Comparison of ENCODE assay signal across 2 cellular contexts in the genomic region with DNA sequence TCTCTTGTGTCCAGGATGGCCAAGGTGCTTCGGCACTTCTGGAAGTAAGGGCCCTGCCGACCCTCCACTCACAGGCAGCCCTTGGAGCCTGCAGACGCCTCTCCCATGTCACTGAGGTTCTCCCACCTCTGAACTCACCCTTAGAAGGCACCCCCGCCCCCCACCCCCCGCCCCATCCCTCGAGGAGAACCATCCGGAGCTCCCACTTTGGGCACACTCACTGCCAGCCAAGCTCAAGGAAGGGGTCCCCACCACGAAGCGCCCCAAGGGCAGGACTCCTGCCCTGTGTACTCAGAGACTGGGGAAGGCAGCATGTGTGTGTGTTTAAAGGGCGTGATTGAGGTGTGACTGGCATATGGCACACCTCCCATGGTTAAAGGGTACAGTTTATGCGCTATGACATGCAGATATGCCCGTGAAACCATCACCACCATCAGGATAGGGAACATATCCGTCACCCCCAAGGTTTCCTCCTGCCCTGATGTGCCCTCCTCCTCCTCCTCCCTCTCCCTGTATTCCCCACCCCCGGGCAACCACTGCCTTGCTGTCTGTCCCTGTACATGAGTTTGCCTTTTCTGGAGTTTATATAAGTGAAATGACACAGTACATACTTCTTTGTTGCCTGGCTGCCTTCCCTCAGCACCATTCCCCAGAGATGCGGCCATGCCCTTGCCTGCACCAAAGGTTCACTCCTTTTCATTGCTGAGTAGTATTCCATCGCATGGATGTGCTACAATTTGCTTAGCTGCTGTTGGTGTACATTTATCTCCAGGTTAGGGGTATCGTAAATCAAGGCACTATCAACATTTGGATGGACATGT.
TF ChIP-seq lines count a peak whose summit lies in the region.

No MANE protein-coding gene starts in this region.

TF ChIP-seq in HepG2, 621 proteins besides CTCF, POLR2A, EP300 and RAD21 (continues in another document):
- TF ChIP-seq NR2C2 (CRISPR knock-in tag; IDR thresholded peaks at IDR 0.05; ENCODE audit: borderline replicate concordance) (no peak), ZNF816 (CRISPR knock-in tag; IDR thresholded peaks at IDR 0.05; ENCODE audit: borderline replicate concordance) (no peak), ZNF207 (IDR thresholded peaks at IDR 0.05; ENCODE audit: borderline replicate concordance) (no peak), ZMYM2 (CRISPR knock-in tag; IDR thresholded peaks at IDR 0.05) (no peak), RFX5 (IDR thresholded peaks at IDR 0.05; ENCODE audit: low read depth, low read length) (no peak), TP53 (CRISPR knock-in tag; conservative IDR thresholded peaks at IDR 0.05) (no peak), KDM5B (CRISPR knock-in tag; IDR thresholded peaks at IDR 0.05; ENCODE audit: borderline replicate concordance) (no peak), USF2 (IDR thresholded peaks at IDR 0.05; ENCODE audit: low read depth, low read length) (no peak), USF2 (CRISPR knock-in tag; IDR thresholded peaks at IDR 0.05; ENCODE audit: borderline replicate concordance) (no peak), SIN3B (IDR thresholded peaks at IDR 0.05; ENCODE audit: low read length) (no peak), FOXK1 (CRISPR knock-in tag; IDR thresholded peaks at IDR 0.05; ENCODE audit: borderline replicate concordance, low read depth) (no peak), ZNF770 (CRISPR knock-in tag; IDR thresholded peaks at IDR 0.05) (no peak), ZNF343 (CRISPR knock-in tag; IDR thresholded peaks at IDR 0.05) (no peak), ZNF101 (CRISPR knock-in tag; IDR thresholded peaks at IDR 0.05; ENCODE audit: borderline replicate concordance, low read depth) (no peak), ZNF619 (CRISPR knock-in tag; IDR thresholded peaks at IDR 0.05) (no peak)
- TF ChIP-seq, protein P1, sequence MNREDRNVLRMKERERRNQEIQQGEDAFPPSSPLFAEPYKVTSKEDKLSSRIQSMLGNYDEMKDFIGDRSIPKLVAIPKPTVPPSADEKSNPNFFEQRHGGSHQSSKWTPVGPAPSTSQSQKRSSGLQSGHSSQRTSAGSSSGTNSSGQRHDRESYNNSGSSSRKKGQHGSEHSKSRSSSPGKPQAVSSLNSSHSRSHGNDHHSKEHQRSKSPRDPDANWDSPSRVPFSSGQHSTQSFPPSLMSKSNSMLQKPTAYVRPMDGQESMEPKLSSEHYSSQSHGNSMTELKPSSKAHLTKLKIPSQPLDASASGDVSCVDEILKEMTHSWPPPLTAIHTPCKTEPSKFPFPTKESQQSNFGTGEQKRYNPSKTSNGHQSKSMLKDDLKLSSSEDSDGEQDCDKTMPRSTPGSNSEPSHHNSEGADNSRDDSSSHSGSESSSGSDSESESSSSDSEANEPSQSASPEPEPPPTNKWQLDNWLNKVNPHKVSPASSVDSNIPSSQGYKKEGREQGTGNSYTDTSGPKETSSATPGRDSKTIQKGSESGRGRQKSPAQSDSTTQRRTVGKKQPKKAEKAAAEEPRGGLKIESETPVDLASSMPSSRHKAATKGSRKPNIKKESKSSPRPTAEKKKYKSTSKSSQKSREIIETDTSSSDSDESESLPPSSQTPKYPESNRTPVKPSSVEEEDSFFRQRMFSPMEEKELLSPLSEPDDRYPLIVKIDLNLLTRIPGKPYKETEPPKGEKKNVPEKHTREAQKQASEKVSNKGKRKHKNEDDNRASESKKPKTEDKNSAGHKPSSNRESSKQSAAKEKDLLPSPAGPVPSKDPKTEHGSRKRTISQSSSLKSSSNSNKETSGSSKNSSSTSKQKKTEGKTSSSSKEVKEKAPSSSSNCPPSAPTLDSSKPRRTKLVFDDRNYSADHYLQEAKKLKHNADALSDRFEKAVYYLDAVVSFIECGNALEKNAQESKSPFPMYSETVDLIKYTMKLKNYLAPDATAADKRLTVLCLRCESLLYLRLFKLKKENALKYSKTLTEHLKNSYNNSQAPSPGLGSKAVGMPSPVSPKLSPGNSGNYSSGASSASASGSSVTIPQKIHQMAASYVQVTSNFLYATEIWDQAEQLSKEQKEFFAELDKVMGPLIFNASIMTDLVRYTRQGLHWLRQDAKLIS (CRISPR knock-in tag; IDR thresholded peaks at IDR 0.05) = no peak
- TF ChIP-seq, protein P2, sequence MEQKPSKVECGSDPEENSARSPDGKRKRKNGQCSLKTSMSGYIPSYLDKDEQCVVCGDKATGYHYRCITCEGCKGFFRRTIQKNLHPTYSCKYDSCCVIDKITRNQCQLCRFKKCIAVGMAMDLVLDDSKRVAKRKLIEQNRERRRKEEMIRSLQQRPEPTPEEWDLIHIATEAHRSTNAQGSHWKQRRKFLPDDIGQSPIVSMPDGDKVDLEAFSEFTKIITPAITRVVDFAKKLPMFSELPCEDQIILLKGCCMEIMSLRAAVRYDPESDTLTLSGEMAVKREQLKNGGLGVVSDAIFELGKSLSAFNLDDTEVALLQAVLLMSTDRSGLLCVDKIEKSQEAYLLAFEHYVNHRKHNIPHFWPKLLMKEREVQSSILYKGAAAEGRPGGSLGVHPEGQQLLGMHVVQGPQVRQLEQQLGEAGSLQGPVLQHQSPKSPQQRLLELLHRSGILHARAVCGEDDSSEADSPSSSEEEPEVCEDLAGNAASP (CRISPR knock-in tag; IDR thresholded peaks at IDR 0.05; ENCODE audit: borderline replicate concordance) = no peak

TF ChIP-seq in H1, 55 proteins besides CTCF, POLR2A, EP300 and RAD21:
- no peak for TF ChIP-seq EZH2 (IDR thresholded peaks at IDR 0.05; ENCODE audit: low read depth, low read length, severe bottlenecking)
- TF ChIP-seq TEAD4 (IDR thresholded peaks at IDR 0.05; ENCODE audit: low read depth, low read length) = no peak
- no peak for TF ChIP-seq RXRA (IDR thresholded peaks at IDR 0.05; ENCODE audit: insufficient read depth, low read depth, low read length)
- TF ChIP-seq TAF1 (IDR thresholded peaks at IDR 0.05; ENCODE audit: low read depth, low read length) = no peak
- TF ChIP-seq TCF12 (IDR thresholded peaks at IDR 0.05; ENCODE audit: low read depth, low read length) = no peak
- TF ChIP-seq RFX5 (IDR thresholded peaks at IDR 0.05; ENCODE audit: borderline replicate concordance, low read depth, low read length) = no peak
- TF ChIP-seq SP1 (IDR thresholded peaks at IDR 0.05; ENCODE audit: low read depth, low read length) = no peak
- no peak for TF ChIP-seq SIRT6 (IDR thresholded peaks at IDR 0.05; ENCODE audit: low read length)
- no peak for TF ChIP-seq KDM1A (IDR thresholded peaks at IDR 0.05; ENCODE audit: borderline replicate concordance, low read length)
